In genomic region chr2:68371581-68371980, GRCh38 we compare ENCODE assay signal across 10 cellular contexts.
DNase-seq lines count a peak whose midpoint lies in the region; ATAC-seq and TF ChIP-seq lines count a peak whose summit lies in the region.
"Had no signal": no experiment of that assay in that cellular context is flagged by ENCODE, and none has a peak within 500 bp of the region (broad histone marks: within the 10 kb centered on the region; RNA-seq: fewer than 3 reads in every experiment).

No MANE protein-coding gene starts in this region.

- H3K4me3 Mint-ChIP-seq in T-helper 2 cell treated with Interferon-gamma antibody and Interleukin-4, amounts not matched to agents 5 μg/mL and 100 μg/mL, for 36 hours = peak overlapping the region; percentile 24

- H3K4me1 ChIP-seq in neutrophil (ENCODE audit: control insufficient read depth in 1 of 2, insufficient read depth in 1 of 2, low read depth in 1 of 2, low read length in 1 of 2) = peaks cover 91 to 94% of the 10 kb centered on the region in 2 experiments
- H3K4me1 ChIP-seq: Caco-2 had no signal

- no peaks in the 10 kb centered on the region for H3K27me3 ChIP-seq in neutrophil

- no peaks in the 10 kb centered on the region for H3K9me3 ChIP-seq in neutrophil

- peaks cover 16% of the 10 kb centered on the region for H3K4me1 Mint-ChIP-seq in T-helper 2 cell treated with Interferon-gamma antibody and Interleukin-4, amounts not matched to agents 5 μg/mL and 100 μg/mL, for 36 hours (ENCODE audit: low read depth)

- peaks cover 9% of the 10 kb centered on the region for H3K9me3 Mint-ChIP-seq in T-helper 2 cell treated with Interferon-gamma antibody and Interleukin-4, amounts not matched to agents 5 μg/mL and 100 μg/mL, for 36 hours

- TF ChIP-seq CTCF in GM12864 (IDR thresholded peaks at IDR 0.05; ENCODE audit: low read depth, low read length, missing control alignments) (no peak), neutrophil (IDR thresholded peaks at IDR 0.05) (no peak)

- ATAC-seq in HG03432 (IDR thresholded peaks at IDR 0.05; ENCODE audit: unreplicated experiment) = peak; percentile 38
- no peak for ATAC-seq in GM19397 (IDR thresholded peaks at IDR 0.05; ENCODE audit: unreplicated experiment)

- no peak overlapping the region for H3K27ac Mint-ChIP-seq in T-helper 2 cell treated with Interferon-gamma antibody and Interleukin-4, amounts not matched to agents 5 μg/mL and 100 μg/mL, for 36 hours

- H3K4me3 ChIP-seq in GM12864 (ENCODE audit: low read depth, low read length) (peak overlapping the region; percentile 38), neutrophil (ENCODE audit: low read depth in 1 of 2, low read length in 1 of 2) (peak overlapping the region; percentile 96 to 98)

- peaks cover 2% of the 10 kb centered on the region for H3K36me3 Mint-ChIP-seq in T-helper 2 cell treated with Interferon-gamma antibody and Interleukin-4, amounts not matched to agents 5 μg/mL and 100 μg/mL, for 36 hours (ENCODE audit: low read depth)

- H3K36me3 ChIP-seq in neutrophil = peaks cover 39% of the 10 kb centered on the region

- peak overlapping the region; percentile 97 for H3K27ac ChIP-seq in neutrophil

- DNase-seq in GM12864 (ENCODE audit: low read depth) (no peak), NCI-H69 (lab: John Stamatoyannopoulos, UW) (no peak)
- no peak for DNase-seq in T-helper 2 cell treated with Interferon-gamma antibody and Interleukin-4, amounts not matched to agents 5 μg/mL and 100 μg/mL, for 36 hours (ENCODE audit: low spot score)
- DNase-seq in stimulated activated CD8-positive, alpha-beta memory T cell treated with anti-CD3 and anti-CD28 coated beads, Interleukin-4, amount 100 ng/mL, for 48 hours = no peak
- DNase-seq: activated CD4-positive, alpha-beta T cell treated with anti-CD3 and anti-CD28 coated beads for 1 hour; Caco-2; NCI-H2107 had no signal

- peaks cover 32% of the 10 kb centered on the region for H3K27me3 Mint-ChIP-seq in T-helper 2 cell treated with Interferon-gamma antibody and Interleukin-4, amounts not matched to agents 5 μg/mL and 100 μg/mL, for 36 hours (ENCODE audit: low read depth)
